In genomic region chrX:153921511-153922285, GRCh38 we compare ENCODE assay signal across 1 cellular context.
TF ChIP-seq lines count a peak whose summit lies in the region.

No MANE protein-coding gene starts in this region.

TF ChIP-seq in IMR-90, 13 proteins besides CTCF, POLR2A, EP300 and RAD21:
- TF ChIP-seq USF2 (IDR thresholded peaks at IDR 0.05; ENCODE audit: low read depth, low read length) (no peak), BHLHE40 (IDR thresholded peaks at IDR 0.05; ENCODE audit: low read depth, low read length) (no peak), RFX5 (IDR thresholded peaks at IDR 0.05; ENCODE audit: low read depth, low read length) (no peak), MAZ (IDR thresholded peaks at IDR 0.05; ENCODE audit: borderline replicate concordance, low read depth, low read length) (no peak), SMC3 (IDR thresholded peaks at IDR 0.05; ENCODE audit: low read depth, low read length) (no peak), ELK1 (IDR thresholded peaks at IDR 0.05; ENCODE audit: borderline replicate concordance, low read depth, low read length) (no peak), MAFK (IDR thresholded peaks at IDR 0.05; ENCODE audit: low read depth, low read length) (no peak), CHD1 (IDR thresholded peaks at IDR 0.05; ENCODE audit: low read depth, low read length) (no peak), CEBPB (IDR thresholded peaks at IDR 0.05; ENCODE audit: low read depth, low read length) (no peak), MXI1 (IDR thresholded peaks at IDR 0.05; ENCODE audit: borderline replicate concordance, low read depth, low read length) (no peak)
